20 cellular contexts compared by ENCODE assay signal in the genomic region with DNA sequence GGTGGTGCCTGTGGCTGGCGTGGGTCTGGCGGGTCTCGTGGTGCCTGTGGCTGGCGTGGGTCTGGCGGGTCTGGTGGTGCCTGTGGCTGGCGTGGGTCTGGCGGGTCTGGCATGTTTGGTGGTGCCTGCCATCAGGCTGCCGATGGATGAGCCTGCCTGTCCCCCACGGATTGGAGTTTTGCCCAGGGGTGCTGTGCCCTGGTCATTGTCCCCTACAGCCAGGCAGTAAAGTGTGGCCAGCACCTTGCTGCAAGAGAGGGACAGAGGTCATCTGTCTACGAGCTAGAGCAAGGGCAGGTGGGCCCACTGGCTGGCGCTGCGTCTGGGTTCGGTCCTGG. TPM values are rescaled to one million over a fixed set of nuclear protein-coding genes. Genes with fewer than 3 reads are reported as not detected.
A peak's percentile ranks its signal among the peaks of the same experiment; 100 is the strongest.
DNase-seq lines count a peak whose midpoint lies in the region; TF ChIP-seq lines count a peak whose summit lies in the region.
"Had no signal": no experiment of that assay in that cellular context is flagged by ENCODE, and none has a peak within 500 bp of the region (broad histone marks: within the 10 kb centered on the region; RNA-seq: fewer than 3 reads in every experiment).

No MANE protein-coding gene starts in this region.

- H3K4me3 ChIP-seq in WERI-Rb-1 (ENCODE audit: low read depth, low read length) = no peak overlapping the region
- H3K4me3 ChIP-seq in esophagus muscularis mucosa = peak overlapping the region in 2 of 4 donors; percentile 20 to 31
- H3K4me3 ChIP-seq in suprapubic skin = no peak overlapping the region
- H3K4me3 ChIP-seq: GM23248 had no signal

- TF ChIP-seq CTCF in WERI-Rb-1 (IDR thresholded peaks at IDR 0.05; ENCODE audit: low read depth, low read length) (no peak), esophagus muscularis mucosa (IDR thresholded peaks at IDR 0.05) (no peak), nephron (IDR thresholded peaks at IDR 0.05; ENCODE audit: unreplicated experiment in 3 of 3) (no peak), suprapubic skin (IDR thresholded peaks at IDR 0.05) (no peak)

- CTCF ChIA-PET in HEK293T (lab: Yijun Ruan, JAX) = no interaction called here

- intact Hi-C loops in esophagus muscularis mucosa (cut with DNase I) = no loop called here

- H3K27ac ChIP-seq in WERI-Rb-1 (peak overlapping the region; percentile 79), esophagus muscularis mucosa (replicated peaks in 1 of 4) (peak overlapping the region; percentile 76 to 84 (median 81)), suprapubic skin (peak overlapping the region; percentile 33)
- H3K27ac ChIP-seq: GM23248, VCaP had no signal

- peaks cover 4% of the 10 kb centered on the region for H3K36me3 Mint-ChIP-seq in nephron (ENCODE audit: low read depth)

- H3K36me3 ChIP-seq in WERI-Rb-1 (no peaks in the 10 kb centered on the region), esophagus muscularis mucosa (no peaks in the 10 kb centered on the region), suprapubic skin (no peaks in the 10 kb centered on the region)
- H3K36me3 ChIP-seq: breast epithelium had no signal

- H3K27me3 ChIP-seq in WERI-Rb-1 (ENCODE audit: insufficient read depth, low read depth, severe bottlenecking) = no peaks in the 10 kb centered on the region
- no peaks in the 10 kb centered on the region for H3K27me3 ChIP-seq in esophagus muscularis mucosa
- H3K27me3 ChIP-seq in suprapubic skin = no peaks in the 10 kb centered on the region
- H3K27me3 ChIP-seq: breast epithelium had no signal

- no peaks in the 10 kb centered on the region for H3K27me3 Mint-ChIP-seq in nephron (ENCODE audit: low read depth)
- H3K27me3 Mint-ChIP-seq: activated naive CD8-positive, alpha-beta T cell treated with anti-CD3 and anti-CD28 coated beads for 36 hours; IgD-negative memory B cell; stimulated activated naive CD8-positive, alpha-beta T cell treated with anti-CD3 and anti-CD28 coated beads, Interleukin-15, Interleukin-2, amounts not matched to agents 100 ng/mL and 50 ng/mL, for 24 hours had no signal

- DNase-seq in WERI-Rb-1 (no peak), esophagus muscularis mucosa (ENCODE audit: extremely low spot score) (no peak), suprapubic skin (ENCODE audit: low spot score in 2 of 2) (no peak), NK-92 (lab: John Stamatoyannopoulos, UW; ENCODE audit: unreplicated experiment) (no peak), T-helper 9 cell (no peak), HEK293T (ENCODE audit: extremely low spot score) (no peak)
- DNase-seq: activated CD8-positive, alpha-beta T cell treated with anti-CD3 and anti-CD28 coated beads, Interleukin-2, amount 10 ng/mL, durations not matched to agents 7 days and 5 days; activated naive CD8-positive, alpha-beta T cell treated with anti-CD3 and anti-CD28 coated beads for 36 hours; GF-D8; GM23248; kidney glomerular epithelial cell; NCI-H187; NCI-H345; T-helper 1 cell had no signal

- H3K4me1 Mint-ChIP-seq in nephron = peaks cover 60% of the 10 kb centered on the region

- H3K27ac Mint-ChIP-seq in nephron = peak overlapping the region; percentile 33 to 68 (median 46)
- H3K27ac Mint-ChIP-seq: activated CD8-positive, alpha-beta T cell treated with anti-CD3 and anti-CD28 coated beads, Interleukin-2, amount 10 ng/mL, durations not matched to agents 7 days and 5 days; activated naive CD8-positive, alpha-beta T cell treated with anti-CD3 and anti-CD28 coated beads for 36 hours; activated T-helper 1 cell treated with anti-CD3 and anti-CD28 coated beads, Interleukin-12 subunit alpha, Interleukin-12 subunit beta, Interleukin-2, Interleukin-4 antibody, amounts not matched to agents 30 ng/mL and 10 ng/mL and 1 ng/mL, durations not matched to agents 14 hours and 24 hours and 36 hours; IgD-negative memory B cell; stimulated activated naive CD8-positive, alpha-beta T cell treated with anti-CD3 and anti-CD28 coated beads, Interleukin-15, Interleukin-2, amounts not matched to agents 100 ng/mL and 50 ng/mL, for 24 hours had no signal

- TF ChIP-seq EP300 in esophagus muscularis mucosa (IDR thresholded peaks at IDR 0.05) (no peak), suprapubic skin (IDR thresholded peaks at IDR 0.05) (no peak)

- no peak overlapping the region for H3K4me3 Mint-ChIP-seq in nephron
- H3K4me3 Mint-ChIP-seq: activated CD8-positive, alpha-beta T cell treated with anti-CD3 and anti-CD28 coated beads, Interleukin-2, amount 10 ng/mL, durations not matched to agents 7 days and 5 days; activated naive CD8-positive, alpha-beta T cell treated with anti-CD3 and anti-CD28 coated beads for 36 hours; activated T-helper 1 cell treated with anti-CD3 and anti-CD28 coated beads, Interleukin-12 subunit alpha, Interleukin-12 subunit beta, Interleukin-2, Interleukin-4 antibody, amounts not matched to agents 30 ng/mL and 10 ng/mL and 1 ng/mL, durations not matched to agents 14 hours and 24 hours and 36 hours; IgD-negative memory B cell; stimulated activated naive CD8-positive, alpha-beta T cell treated with anti-CD3 and anti-CD28 coated beads, Interleukin-15, Interleukin-2, amounts not matched to agents 100 ng/mL and 50 ng/mL, for 24 hours had no signal

- no peaks in the 10 kb centered on the region for H3K9me3 Mint-ChIP-seq in nephron
- H3K9me3 Mint-ChIP-seq: activated naive CD8-positive, alpha-beta T cell treated with anti-CD3 and anti-CD28 coated beads for 36 hours; activated T-helper 1 cell treated with anti-CD3 and anti-CD28 coated beads, Interleukin-12 subunit alpha, Interleukin-12 subunit beta, Interleukin-2, Interleukin-4 antibody, amounts not matched to agents 30 ng/mL and 10 ng/mL and 1 ng/mL, durations not matched to agents 14 hours and 24 hours and 36 hours; IgD-negative memory B cell; stimulated activated naive CD8-positive, alpha-beta T cell treated with anti-CD3 and anti-CD28 coated beads, Interleukin-15, Interleukin-2, amounts not matched to agents 100 ng/mL and 50 ng/mL, for 24 hours had no signal

- H3K9me3 ChIP-seq in WERI-Rb-1 (ENCODE audit: severe bottlenecking) (no peaks in the 10 kb centered on the region), esophagus muscularis mucosa (no peaks in the 10 kb centered on the region), suprapubic skin (no peaks in the 10 kb centered on the region)
- H3K9me3 ChIP-seq: breast epithelium had no signal

- 82% methylated on average over 10 of the region's 13 CpGs for WGBS in esophagus muscularis mucosa
- 87% methylated on average over 6 of the region's 13 CpGs for WGBS in suprapubic skin

- peaks cover 93 to 100% (median 100%) of the 10 kb centered on the region in 4 donors for H3K4me1 ChIP-seq in esophagus muscularis mucosa
- peaks cover 86% of the 10 kb centered on the region for H3K4me1 ChIP-seq in suprapubic skin

- TF ChIP-seq POLR2A in esophagus muscularis mucosa (IDR thresholded peaks at IDR 0.05; ENCODE audit: low read depth) (no peak), suprapubic skin (IDR thresholded peaks at IDR 0.05) (no peak)

- POLR2A ChIA-PET in HEK293T (lab: Yijun Ruan, JAX) = interaction anchor here (0.9 kb wide), 1 partner anchor 41 kb away, joined by 3 read pairs; no protein-coding TSS in a partner anchor

TF ChIP-seq in HEK293T, 16 proteins besides CTCF, POLR2A, EP300 and RAD21:
- TF ChIP-seq FOXA1 (IDR thresholded peaks at IDR 0.05) (no peak), LEF1 (IDR thresholded peaks at IDR 0.05; ENCODE audit: borderline replicate concordance) (no peak), TARDBP (IDR thresholded peaks at IDR 0.05) (no peak), HDGF (IDR thresholded peaks at IDR 0.05; ENCODE audit: borderline replicate concordance) (no peak), NFRKB (IDR thresholded peaks at IDR 0.05) (no peak), BHLHE40 (IDR thresholded peaks at IDR 0.05; ENCODE audit: borderline replicate concordance) (no peak), L3MBTL2 (conservative IDR thresholded peaks at IDR 0.05) (no peak)
- TF ChIP-seq, protein P1, sequence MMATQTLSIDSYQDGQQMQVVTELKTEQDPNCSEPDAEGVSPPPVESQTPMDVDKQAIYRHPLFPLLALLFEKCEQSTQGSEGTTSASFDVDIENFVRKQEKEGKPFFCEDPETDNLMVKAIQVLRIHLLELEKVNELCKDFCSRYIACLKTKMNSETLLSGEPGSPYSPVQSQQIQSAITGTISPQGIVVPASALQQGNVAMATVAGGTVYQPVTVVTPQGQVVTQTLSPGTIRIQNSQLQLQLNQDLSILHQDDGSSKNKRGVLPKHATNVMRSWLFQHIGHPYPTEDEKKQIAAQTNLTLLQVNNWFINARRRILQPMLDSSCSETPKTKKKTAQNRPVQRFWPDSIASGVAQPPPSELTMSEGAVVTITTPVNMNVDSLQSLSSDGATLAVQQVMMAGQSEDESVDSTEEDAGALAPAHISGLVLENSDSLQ (IDR thresholded peaks at IDR 0.05) = no peak

RNA-seq across cellular contexts. Expression of a gene that starts 41.8 kb away (rescaled TPM):
- total RNA-seq in esophagus muscularis mucosa (100 to 1,000 TPM in 2 of 4 donors, 10 to 100 TPM in 2; 70.1 to 190 (median 124) TPM), suprapubic skin (10 to 100 TPM; 51.8 to 91.2 (median 68.1) TPM)
